ENCODE assay signal across 1 cellular context in genomic region chr20:1881240-1881835, GRCh38.
TF ChIP-seq lines count a peak whose summit lies in the region.

No MANE protein-coding gene starts in this region.

TF ChIP-seq in HepG2, 621 proteins besides CTCF, POLR2A, EP300 and RAD21 (continued from another document and continues in another):
- TF ChIP-seq PAXIP1 (CRISPR knock-in tag; conservative IDR thresholded peaks at IDR 0.05) = 0 out of 2 replicates have a peak, but pooled peaks have one; percentile 28
- no peak for TF ChIP-seq LRRFIP1 (CRISPR knock-in tag; conservative IDR thresholded peaks at IDR 0.05)
- 0 out of 2 replicates have a peak, but pooled peaks have one; percentile 43 for TF ChIP-seq ZBTB39 (CRISPR knock-in tag; IDR thresholded peaks at IDR 0.05)
- TF ChIP-seq RXRA (CRISPR knock-in tag; IDR thresholded peaks at IDR 0.05) = peak; percentile 57; the same call in 1 of the 2 replicates
- TF ChIP-seq XRCC5 (optimal IDR thresholded peaks at IDR 0.05; ENCODE audit: low read length) = peak; percentile 81
- TF ChIP-seq ZNF773 (CRISPR knock-in tag; IDR thresholded peaks at IDR 0.05; ENCODE audit: borderline replicate concordance) = no peak
- TF ChIP-seq ZNF230 (CRISPR knock-in tag; IDR thresholded peaks at IDR 0.05) = no peak
- TF ChIP-seq ATF7 (IDR thresholded peaks at IDR 0.05) = no peak
- TF ChIP-seq ATF7 (CRISPR knock-in tag; IDR thresholded peaks at IDR 0.05) = 0 out of 2 replicates have a peak, but pooled peaks have one; percentile 55
- no peak for TF ChIP-seq ZFP36L1 (CRISPR knock-in tag; IDR thresholded peaks at IDR 0.05)
- no peak for TF ChIP-seq ZBTB40 (IDR thresholded peaks at IDR 0.05)
- TF ChIP-seq ZBTB40 (CRISPR knock-in tag; IDR thresholded peaks at IDR 0.05) = no peak
- no peak for TF ChIP-seq CC2D1A (CRISPR knock-in tag; IDR thresholded peaks at IDR 0.05)
- TF ChIP-seq HMGXB4 (CRISPR knock-in tag; IDR thresholded peaks at IDR 0.05; ENCODE audit: borderline replicate concordance in 1 of 2, low read depth in 1 of 2) = no peak
- TF ChIP-seq ATM (IDR thresholded peaks at IDR 0.05; ENCODE audit: borderline replicate concordance) = no peak
- no peak for TF ChIP-seq ZNF691 (CRISPR knock-in tag; IDR thresholded peaks at IDR 0.05; ENCODE audit: borderline replicate concordance, low read depth)
- no peak for TF ChIP-seq MAZ (IDR thresholded peaks at IDR 0.05; ENCODE audit: borderline replicate concordance, low read depth, low read length)
- TF ChIP-seq MAZ (CRISPR knock-in tag; IDR thresholded peaks at IDR 0.05; ENCODE audit: low read depth) = no peak
- no peak for TF ChIP-seq MXD1 (CRISPR knock-in tag; IDR thresholded peaks at IDR 0.05)
- peak; percentile 37; the same call in 1 of the 2 replicates for TF ChIP-seq ZNF609 (CRISPR knock-in tag; IDR thresholded peaks at IDR 0.05; ENCODE audit: borderline replicate concordance)
